ENCODE assay signal across 7 cellular contexts in genomic region chr4:14580061-14580460, GRCh38.
"Had no signal": no experiment of that assay in that cellular context is flagged by ENCODE, and none has a peak within 500 bp of the region (broad histone marks: within the 10 kb centered on the region; RNA-seq: fewer than 3 reads in every experiment).

No MANE protein-coding gene starts in this region.

- DNase-seq: H7, HFFc6, KG1 had no signal

- H3K36me3 ChIP-seq: HAP-1 had no signal

- H2AFZ ChIP-seq: GM23338 had no signal

- H3K4me3 ChIP-seq: GM23338, HAP-1 had no signal

- H3K27ac ChIP-seq: HL-60 had no signal

- ATAC-seq: GM23338, HCT116 had no signal

- H3K9me3 ChIP-seq: HAP-1 had no signal

- H3K4me2 ChIP-seq: GM23338 had no signal

- H3K4me1 ChIP-seq: HAP-1 had no signal
